Comparison of ENCODE assay signal across 10 cellular contexts in genomic region chr7:135855836-135856235, GRCh38.
A peak's percentile ranks its signal among the peaks of the same experiment; 100 is the strongest.
DNase-seq lines count a peak whose midpoint lies in the region; ATAC-seq and TF ChIP-seq lines count a peak whose summit lies in the region.
"Had no signal": no experiment of that assay in that cellular context is flagged by ENCODE, and none has a peak within 500 bp of the region (broad histone marks: within the 10 kb centered on the region; RNA-seq: fewer than 3 reads in every experiment).

No MANE protein-coding gene starts in this region.

- H3K4me3 ChIP-seq in fibroblast of mammary gland (ENCODE audit: control insufficient read depth, low read depth, low read length) = no peak overlapping the region
- no peak overlapping the region for H3K4me3 ChIP-seq in coronary artery

- ATAC-seq in HG03469 (IDR thresholded peaks at IDR 0.05; ENCODE audit: unreplicated experiment) = peak; percentile 64
- ATAC-seq: naive thymus-derived CD4-positive, alpha-beta T cell had no signal

- DNase-seq in RPMI7951 (ENCODE audit: low read depth) (peak; percentile 79), fibroblast of mammary gland (ENCODE audit: low read depth) (peak; percentile 41), retina (peak; percentile 53), coronary artery (ENCODE audit: low spot score) (no peak), NCI-H1436 treated with DMSO at 0.1 percent for 48 hours (lab: John Stamatoyannopoulos, UW) (no peak), pons (ENCODE audit: low spot score) (no peak)
- DNase-seq: DMS79; naive thymus-derived CD4-positive, alpha-beta T cell; stimulated activated CD4-positive, alpha-beta T cell treated with anti-CD3 and anti-CD28 coated beads, Interleukin-1b, Interleukin-23, amount 100 ng/mL, for 48 hours had no signal

- no peak overlapping the region for H3K27ac ChIP-seq in coronary artery

- TF ChIP-seq CTCF in fibroblast of mammary gland (conservative IDR thresholded peaks at IDR 0.05; ENCODE audit: control insufficient read depth, insufficient read depth, low read depth, low read length) (no peak), coronary artery (IDR thresholded peaks at IDR 0.05) (no peak)

Comparison
In these comparisons a context has a peak if more than half of its experiments do, and no peak if none do; other contexts are left out.
1. DNase-seq: peak in RPMI7951 (single experiment), fibroblast of mammary gland (single experiment) and retina (single experiment); none in coronary artery (single experiment), NCI-H1436 treated with DMSO at 0.1 percent for 48 hours (single experiment) and pons (single experiment).